ENCODE assay signal across 20 cellular contexts in genomic region chr12:99915251-99916082, GRCh38.
A peak's percentile ranks its signal among the peaks of the same experiment; 100 is the strongest.
DNase-seq lines count a peak whose midpoint lies in the region; ATAC-seq, FAIRE-seq and TF ChIP-seq lines count a peak whose summit lies in the region.
"Had no signal": no experiment of that assay in that cellular context is flagged by ENCODE, and none has a peak within 500 bp of the region (broad histone marks: within the 10 kb centered on the region; RNA-seq: fewer than 3 reads in every experiment).

No MANE protein-coding gene starts in this region.

- TF ChIP-seq RAD21 in liver (IDR thresholded peaks at IDR 0.05): no peak
- no peak for TF ChIP-seq RAD21 in HepG2 (CRISPR knock-in tag; IDR thresholded peaks at IDR 0.05)

- H2AFZ ChIP-seq in HepG2 (ENCODE audit: low read length): no peak overlapping the region
- H2AFZ ChIP-seq in PC-3 (ENCODE audit: low read length): no peak overlapping the region

- no peaks in the 10 kb centered on the region for H3K4me1 Mint-ChIP-seq in CD14-positive monocyte
- H3K4me1 Mint-ChIP-seq: neural crest cell had no signal

- DNase-seq in HepG2 (ENCODE audit: low spot score) (no peak), PC-3 (peak; percentile 86), fibroblast of gingiva (ENCODE audit: low read depth) (peak; percentile 7), coronary artery (ENCODE audit: low spot score) (no peak), NCI-H1417 treated with DMSO at 0.1 percent for 48 hours (lab: John Stamatoyannopoulos, UW) (no peak), CD14-positive monocyte (ENCODE audit: low spot score) (no peak)
- DNase-seq in activated CD4-positive, alpha-beta T cell treated with anti-CD3 and anti-CD28 coated beads for 4 hours: no peak
- DNase-seq: cortex of kidney; erythroblast; GF-D8; kidney; NCI-H1048; NCI-H748 treated with DMSO at 0.1 percent for 48 hours; stimulated activated naive CD4-positive, alpha-beta T cell; upper lobe of left lung; WERI-Rb-1 had no signal

- no peak for TF ChIP-seq POLR2A in HepG2 (IDR thresholded peaks at IDR 0.05; ENCODE audit: insufficient read depth in 1 of 2, low read depth in 2 of 2, low read length in 2 of 2)

- BruUV-seq in HepG2 (replicated peaks; lab: Mats Ljungman, UMichigan) (no TSS peak), PC-3 (replicated peaks; lab: Mats Ljungman, UMichigan) (no TSS peak)

- H3K27me3 Mint-ChIP-seq in CD14-positive monocyte (ENCODE audit: low read depth in 3 of 3): peaks cover 0 to 2% (median 0%) of the 10 kb centered on the region in 3 donors

- intact Hi-C loops in HepG2 (cut with micrococcal nuclease; ENCODE audit: unreplicated experiment) (no loop called here), PC-3 (cut with micrococcal nuclease) (loop anchor here (1.0 kb wide), 1 partner anchor 44 kb away; no protein-coding TSS in a partner anchor), CD14-positive monocyte (cut with micrococcal nuclease) (no loop called here)

- POLR2A ChIA-PET in HepG2 (lab: Yijun Ruan, JAX): no interaction called here
- POLR2A ChIA-PET in PC-3 (lab: Charles Lee; ENCODE audit: unreplicated experiment): no interaction called here

- H3K9ac ChIP-seq in liver (ENCODE audit: low read depth in 1 of 2, low read length in 2 of 2): no peak overlapping the region
- no peak overlapping the region for H3K9ac ChIP-seq in HepG2 (ENCODE audit: insufficient read depth, low read depth, low read length)
- peak overlapping the region; percentile 27; the same call in 1 of the 2 replicates for H3K9ac ChIP-seq in PC-3 (ENCODE audit: low read length)

- H3K4me1 ChIP-seq in liver (ENCODE audit: control insufficient read depth in 4 of 4, insufficient read depth in 4 of 4, low read length in 3 of 4) (no peaks in the 10 kb centered on the region), HepG2 (ENCODE audit: insufficient read depth, low read length) (no peaks in the 10 kb centered on the region), PC-3 (ENCODE audit: insufficient read depth, low read length) (peaks cover 45% of the 10 kb centered on the region)

- 77% methylated on average over 6 of the region's 6 CpGs for WGBS in liver
- 10% methylated on average over 6 of the region's 6 CpGs for whole genome bisulfite sequencing in HepG2 (ENCODE audit: low lambda C conversion rate)

- ATAC-seq in HepG2: no peak
- peak; percentile 70 for ATAC-seq in PC-3

- H3K4me3 ChIP-seq in liver (ENCODE audit: low read depth in 1 of 3, low read length in 3 of 3): no peak overlapping the region
- H3K4me3 ChIP-seq in HepG2 (replicated peaks in 1 of 3; ENCODE audit: insufficient read depth in 1 of 3, low read depth in 2 of 3, low read length in 3 of 3): no peak overlapping the region
- H3K4me3 ChIP-seq in PC-3 (ENCODE audit: low read length): 0 out of 2 replicates have a peak overlapping the region, but pooled peaks have one; percentile 7
- H3K4me3 ChIP-seq in coronary artery: no peak overlapping the region
- H3K4me3 ChIP-seq: upper lobe of left lung had no signal

- in situ Hi-C loops in HepG2 (cut with HindIII; ENCODE audit: extremely low pct_ligation_motif_present, low pct_unique_long_range_greater_than_20kb): no loop called here

- H3K27me3 ChIP-seq in liver (ENCODE audit: control insufficient read depth in 4 of 4, insufficient read depth in 4 of 4, low read length in 3 of 4) (peaks cover 0 to 4% (median 0%) of the 10 kb centered on the region in 4 donors), HepG2 (ENCODE audit: control insufficient read depth in 1 of 2, insufficient read depth in 2 of 2, low read length in 2 of 2) (no peaks in the 10 kb centered on the region), PC-3 (ENCODE audit: low read length) (no peaks in the 10 kb centered on the region)
- H3K27me3 ChIP-seq: upper lobe of left lung had no signal

- H3F3A ChIP-seq in PC-3 (ENCODE audit: low read length, unreplicated experiment): no peaks in the 10 kb centered on the region

- peaks cover 0 to 2% (median 0%) of the 10 kb centered on the region in 7 donors for H3K9me3 Mint-ChIP-seq in CD14-positive monocyte
- H3K9me3 Mint-ChIP-seq: activated T-helper 2 cell treated with anti-CD3 and anti-CD28 coated beads, Interferon-gamma antibody, Interleukin-2, Interleukin-4, amounts not matched to agents 10 μg/mL and 5 μg/mL and 100 μg/mL, durations not matched to agents 14 hours and 24 hours and 36 hours; neural crest cell had no signal

- no peak for TF ChIP-seq CTCF in liver (IDR thresholded peaks at IDR 0.05; ENCODE audit: low read depth, low read length, missing input control)
- no peak for TF ChIP-seq CTCF in HepG2 (CRISPR knock-in tag; IDR thresholded peaks at IDR 0.05)
- no peak for TF ChIP-seq CTCF in PC-3 (conservative IDR thresholded peaks at IDR 0.05; ENCODE audit: low read depth, low read length)
- TF ChIP-seq CTCF in coronary artery (IDR thresholded peaks at IDR 0.05): no peak
- TF ChIP-seq CTCF in CD14-positive monocyte (IDR thresholded peaks at IDR 0.05): no peak

- H3K4me3 Mint-ChIP-seq in CD14-positive monocyte: no peak overlapping the region
- H3K4me3 Mint-ChIP-seq: neural crest cell had no signal

- no peaks in the 10 kb centered on the region for H3K9me2 ChIP-seq in PC-3 (replicated peaks; ENCODE audit: low read length)

- TF ChIP-seq EP300 in HepG2 (IDR thresholded peaks at IDR 0.05; ENCODE audit: low read depth in 2 of 2, low read length in 2 of 2) (no peak), HepG2 (CRISPR knock-in tag; IDR thresholded peaks at IDR 0.05; ENCODE audit: borderline replicate concordance) (no peak)

- no peaks in the 10 kb centered on the region for H3K9me3 ChIP-seq in liver (ENCODE audit: control insufficient read depth in 4 of 4, low read length in 3 of 4)
- no peaks in the 10 kb centered on the region for H3K9me3 ChIP-seq in HepG2 (ENCODE audit: low read length)
- no peaks in the 10 kb centered on the region for H3K9me3 ChIP-seq in PC-3 (ENCODE audit: low read length)
- H3K9me3 ChIP-seq: upper lobe of left lung had no signal

- no peak overlapping the region for H3K27ac Mint-ChIP-seq in CD14-positive monocyte
- H3K27ac Mint-ChIP-seq: activated T-helper 2 cell treated with anti-CD3 and anti-CD28 coated beads, Interferon-gamma antibody, Interleukin-2, Interleukin-4, amounts not matched to agents 10 μg/mL and 5 μg/mL and 100 μg/mL, durations not matched to agents 14 hours and 24 hours and 36 hours had no signal

- no peak for FAIRE-seq in HepG2 (lab: Jason Lieb, UNC)
- FAIRE-seq: A204.1, kidney had no signal

- CTCF ChIA-PET in HepG2 (lab: Yijun Ruan, JAX; ENCODE audit: low intra/inter-chr PET ratio, low total read pairs): no interaction called here
- CTCF ChIA-PET in PC-3 (lab: Charles Lee): no interaction called here

- H3K36me3 Mint-ChIP-seq in CD14-positive monocyte: no peaks in the 10 kb centered on the region

- H3K4me2 ChIP-seq in HepG2 (ENCODE audit: low read depth, low read length) (no peak overlapping the region), PC-3 (ENCODE audit: low read length) (peak overlapping the region; percentile 50)

- no peaks in the 10 kb centered on the region for H3K36me3 ChIP-seq in liver (ENCODE audit: control insufficient read depth in 4 of 4, insufficient read depth in 3 of 4, low read depth in 1 of 4, low read length in 3 of 4)
- no peaks in the 10 kb centered on the region for H3K36me3 ChIP-seq in HepG2 (replicated peaks in 1 of 2; ENCODE audit: control insufficient read depth in 1 of 2, insufficient read depth in 2 of 2, low read length in 2 of 2)
- no peaks in the 10 kb centered on the region for H3K36me3 ChIP-seq in PC-3 (ENCODE audit: low read depth, low read length)
- H3K36me3 ChIP-seq: upper lobe of left lung, WERI-Rb-1 had no signal

- H4K20me1 ChIP-seq in HepG2 (ENCODE audit: insufficient read depth, low read length) (no peaks in the 10 kb centered on the region), PC-3 (ENCODE audit: low read length) (no peaks in the 10 kb centered on the region)

- H3K79me2 ChIP-seq in HepG2 (ENCODE audit: insufficient read depth, low read length) (no peaks in the 10 kb centered on the region), PC-3 (ENCODE audit: low read length) (no peaks in the 10 kb centered on the region)

- no peak overlapping the region for H3K27ac ChIP-seq in liver (ENCODE audit: low read depth in 1 of 2, low read length in 2 of 2)
- H3K27ac ChIP-seq in HepG2 (ENCODE audit: extremely low read length, insufficient read depth, low read length): no peak overlapping the region
- H3K27ac ChIP-seq in PC-3 (ENCODE audit: low read length): peak overlapping the region; percentile 86
- no peak overlapping the region for H3K27ac ChIP-seq in coronary artery
- H3K27ac ChIP-seq: upper lobe of left lung, WERI-Rb-1 had no signal

TF ChIP-seq in liver, 16 proteins besides CTCF, POLR2A, EP300 and RAD21:
- TF ChIP-seq GABPA (IDR thresholded peaks at IDR 0.05 in 1 of 2, conservative IDR thresholded peaks at IDR 0.05 in 1 of 2) (no peak), FOXA2 (IDR thresholded peaks at IDR 0.05) (peak; percentile 17), RXRA (IDR thresholded peaks at IDR 0.05) (no peak), YY1 (IDR thresholded peaks at IDR 0.05) (no peak), HNF4A (conservative IDR thresholded peaks at IDR 0.05) (no peak), SP1 (IDR thresholded peaks at IDR 0.05) (no peak)

TF ChIP-seq in HepG2, 621 proteins besides CTCF, POLR2A, EP300 and RAD21 (continues in another document):
- TF ChIP-seq PLSCR1 (CRISPR knock-in tag; IDR thresholded peaks at IDR 0.05; ENCODE audit: borderline replicate concordance): no peak
- no peak for TF ChIP-seq TOPORS (CRISPR knock-in tag; IDR thresholded peaks at IDR 0.05)
- no peak for TF ChIP-seq ZNF772 (CRISPR knock-in tag; IDR thresholded peaks at IDR 0.05)
- TF ChIP-seq HOXA9 (CRISPR knock-in tag; IDR thresholded peaks at IDR 0.05; ENCODE audit: borderline replicate concordance): no peak
- TF ChIP-seq ZNF75D (CRISPR knock-in tag; IDR thresholded peaks at IDR 0.05; ENCODE audit: borderline replicate concordance): no peak
- TF ChIP-seq ZNF777 (CRISPR knock-in tag; IDR thresholded peaks at IDR 0.05): no peak
- no peak for TF ChIP-seq SMARCC2 (IDR thresholded peaks at IDR 0.05)
- TF ChIP-seq ZBTB8A (CRISPR knock-in tag; IDR thresholded peaks at IDR 0.05; ENCODE audit: borderline replicate concordance, low read depth): no peak
- no peak for TF ChIP-seq ZNF674 (CRISPR knock-in tag; IDR thresholded peaks at IDR 0.05; ENCODE audit: low read depth)

Comparison
In these comparisons a context has a peak if more than half of its experiments do, and no peak if none do; other contexts are left out.
1. DNase-seq: peak in PC-3 (single experiment) and fibroblast of gingiva (single experiment); none in HepG2 (single experiment), activated CD4-positive, alpha-beta T cell treated with anti-CD3 and anti-CD28 coated beads for 4 hours (0 of 2), coronary artery (single experiment), NCI-H1417 treated with DMSO at 0.1 percent for 48 hours (single experiment) and CD14-positive monocyte (single experiment).